7 cellular contexts compared by ENCODE assay signal in genomic region chr1:28887418-28887834, GRCh38. TPM values are rescaled to one million over a fixed set of nuclear protein-coding genes. Genes with fewer than 3 reads are reported as not detected.
DNase-seq lines count a peak whose midpoint lies in the region; ATAC-seq and TF ChIP-seq lines count a peak whose summit lies in the region.

No MANE protein-coding gene starts in this region.

- H3K36me3 Mint-ChIP-seq in brain = no peaks in the 10 kb centered on the region
- H3K36me3 Mint-ChIP-seq in stimulated activated effector memory CD8-positive, alpha-beta T cell treated with anti-CD3 and anti-CD28 coated beads, Interleukin-12 subunit alpha, Interleukin-12 subunit beta, amount 100 ng/mL, for 72 hours = peaks cover 22% of the 10 kb centered on the region

- H3K4me3 Mint-ChIP-seq in brain = peak overlapping the region; percentile 88 to 98 (median 94)
- H3K4me3 Mint-ChIP-seq in stimulated activated effector memory CD8-positive, alpha-beta T cell treated with anti-CD3 and anti-CD28 coated beads, Interleukin-12 subunit alpha, Interleukin-12 subunit beta, amount 100 ng/mL, for 72 hours = peak overlapping the region; percentile 88

- TF ChIP-seq CTCF in brain (conservative IDR thresholded peaks at IDR 0.05) = no peak

- peak overlapping the region in 4 of 5 experiments; percentile 58 to 89 (median 75) for H3K27ac Mint-ChIP-seq in brain
- H3K27ac Mint-ChIP-seq in stimulated activated effector memory CD8-positive, alpha-beta T cell treated with anti-CD3 and anti-CD28 coated beads, Interleukin-12 subunit alpha, Interleukin-12 subunit beta, amount 100 ng/mL, for 72 hours = peak overlapping the region; percentile 96

- H3K27me3 Mint-ChIP-seq in brain = peaks cover 55% of the 10 kb centered on the region

- peak; percentile 57 for DNase-seq in T follicular helper cell (ENCODE audit: low read depth)
- peak; percentile 30 for DNase-seq in kidney tubule cell (ENCODE audit: low spot score)
- peak in 1 of 2 donors; percentile 61 for DNase-seq in stimulated activated effector memory CD8-positive, alpha-beta T cell treated with anti-CD3 and anti-CD28 coated beads, Interleukin-12 subunit alpha, Interleukin-12 subunit beta, amount 100 ng/mL, for 72 hours (ENCODE audit: low spot score in 2 of 2)
- no peak for DNase-seq in T1000 (lab: John Stamatoyannopoulos, UW)

- ATAC-seq in GM21528 (IDR thresholded peaks at IDR 0.05; ENCODE audit: low FRiP score, unreplicated experiment) (peak; percentile 8), HG03469 (IDR thresholded peaks at IDR 0.05; ENCODE audit: unreplicated experiment) (no peak)
- ATAC-seq in stimulated activated effector memory CD8-positive, alpha-beta T cell treated with anti-CD3 and anti-CD28 coated beads, Interleukin-12 subunit alpha, Interleukin-12 subunit beta, amount 100 ng/mL, for 72 hours = peak; percentile 7

- H3K9me3 Mint-ChIP-seq in brain = peaks cover 0 to 2% (median 0%) of the 10 kb centered on the region in 5 experiments
- no peaks in the 10 kb centered on the region for H3K9me3 Mint-ChIP-seq in stimulated activated effector memory CD8-positive, alpha-beta T cell treated with anti-CD3 and anti-CD28 coated beads, Interleukin-12 subunit alpha, Interleukin-12 subunit beta, amount 100 ng/mL, for 72 hours

- peaks cover 48% of the 10 kb centered on the region for H3K4me1 Mint-ChIP-seq in brain
- H3K4me1 Mint-ChIP-seq in stimulated activated effector memory CD8-positive, alpha-beta T cell treated with anti-CD3 and anti-CD28 coated beads, Interleukin-12 subunit alpha, Interleukin-12 subunit beta, amount 100 ng/mL, for 72 hours = peaks cover 59% of the 10 kb centered on the region

RNA-seq across cellular contexts. Expression of gene EPB41, which starts 26.9 kb away (rescaled TPM):
- polyA plus RNA-seq in brain (ENCODE audit: insufficient read depth, low read depth, low replicate concordance) = 74.3 TPM
